ENCODE assay signal across 8 cellular contexts in the genomic region with DNA sequence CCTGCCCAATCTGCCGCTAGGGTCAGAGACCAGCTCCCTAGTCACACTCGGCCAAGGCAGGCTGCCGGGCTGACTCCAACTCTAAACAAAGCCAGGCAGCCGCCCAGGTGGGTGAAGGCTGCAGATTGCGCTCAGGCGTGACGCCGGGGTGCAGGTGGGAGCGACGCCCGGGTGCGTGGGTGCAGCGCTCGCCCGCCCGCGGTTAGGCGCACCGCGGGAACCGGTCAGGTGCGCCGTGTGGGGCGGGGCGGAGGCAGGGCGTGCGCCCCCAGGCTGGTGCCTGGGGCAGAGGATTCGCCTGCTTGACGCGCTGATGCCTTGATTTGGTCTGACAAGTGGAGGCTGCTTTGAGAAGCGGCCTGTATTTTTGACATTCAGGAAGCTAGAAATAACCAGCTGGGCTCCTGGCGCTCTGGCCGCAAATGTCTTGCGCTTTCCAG.
DNase-seq lines count a peak whose midpoint lies in the region; ATAC-seq and TF ChIP-seq lines count a peak whose summit lies in the region.

No MANE protein-coding gene starts in this region.

- H2BK120ac ChIP-seq in mesenchymal stem cell (ENCODE audit: low read depth, low read length), result peak overlapping the region; percentile 89

- peak overlapping the region; percentile 57 for H3K4me3 Mint-ChIP-seq in central memory CD8-positive, alpha-beta T cell
- peak overlapping the region; percentile 66 for H3K4me3 Mint-ChIP-seq in stimulated activated naive CD8-positive, alpha-beta T cell treated with anti-CD3 and anti-CD28 coated beads, Interleukin-15, Interleukin-2, amounts not matched to agents 100 ng/mL and 50 ng/mL, for 24 hours

- peaks cover 8% of the 10 kb centered on the region for H3K27me3 Mint-ChIP-seq in central memory CD8-positive, alpha-beta T cell
- no peaks in the 10 kb centered on the region for H3K27me3 Mint-ChIP-seq in stimulated activated naive CD8-positive, alpha-beta T cell treated with anti-CD3 and anti-CD28 coated beads, Interleukin-15, Interleukin-2, amounts not matched to agents 100 ng/mL and 50 ng/mL, for 24 hours

- H3K23ac ChIP-seq in mesenchymal stem cell (ENCODE audit: low read length in 2 of 2), result peak overlapping the region in 1 of 2 experiments; percentile 70

- no peaks in the 10 kb centered on the region for H3K36me3 ChIP-seq in BLaER1
- H3K36me3 ChIP-seq in mesenchymal stem cell (ENCODE audit: control insufficient read depth in 1 of 2, insufficient read depth in 2 of 2, low read depth in 1 of 2, low read length in 2 of 2), result no peaks in the 10 kb centered on the region
- H3K36me3 ChIP-seq in aorta (ENCODE audit: control insufficient read depth in 1 of 2, insufficient read depth in 2 of 2, low read length in 1 of 2), result no peaks in the 10 kb centered on the region

- H3K14ac ChIP-seq in mesenchymal stem cell (ENCODE audit: low read length in 2 of 2), result peak overlapping the region in 1 of 2 experiments; percentile 79

- H3K79me1 ChIP-seq in mesenchymal stem cell (replicated peaks; ENCODE audit: low read length, poor library complexity, severe bottlenecking), result peaks cover 9% of the 10 kb centered on the region

- peaks cover 9% of the 10 kb centered on the region for H3K36me3 Mint-ChIP-seq in central memory CD8-positive, alpha-beta T cell (ENCODE audit: insufficient read depth)
- H3K36me3 Mint-ChIP-seq in stimulated activated naive CD8-positive, alpha-beta T cell treated with anti-CD3 and anti-CD28 coated beads, Interleukin-15, Interleukin-2, amounts not matched to agents 100 ng/mL and 50 ng/mL, for 24 hours (ENCODE audit: low read depth), result no peaks in the 10 kb centered on the region

- no peaks in the 10 kb centered on the region for H4K20me1 ChIP-seq in BLaER1

- DNase-seq in T-helper 2 cell, result peak in 4 of 5 experiments; percentile 13 to 52 (median 43)
- DNase-seq in central memory CD8-positive, alpha-beta T cell (ENCODE audit: low spot score in 2 of 2), result peak in 1 of 2 donors; percentile 19
- DNase-seq in mesenchymal stem cell, result no peak
- no peak for DNase-seq in aorta

- no peaks in the 10 kb centered on the region for H3K9me3 Mint-ChIP-seq in central memory CD8-positive, alpha-beta T cell
- H3K9me3 Mint-ChIP-seq in stimulated activated naive CD8-positive, alpha-beta T cell treated with anti-CD3 and anti-CD28 coated beads, Interleukin-15, Interleukin-2, amounts not matched to agents 100 ng/mL and 50 ng/mL, for 24 hours, result no peaks in the 10 kb centered on the region

- WGBS in mesenchymal stem cell, result 41% methylated on average over 28 of the region's 34 CpGs
- 22 to 25% methylated on average over 34 of the region's 34 CpGs for WGBS in aorta, 2 donors

- no peak overlapping the region for H2BK15ac ChIP-seq in mesenchymal stem cell (ENCODE audit: low read depth, poor library complexity, severe bottlenecking)

- H3K4me1 Mint-ChIP-seq in central memory CD8-positive, alpha-beta T cell, result peaks cover 23% of the 10 kb centered on the region
- peaks cover 93% of the 10 kb centered on the region for H3K4me1 Mint-ChIP-seq in stimulated activated naive CD8-positive, alpha-beta T cell treated with anti-CD3 and anti-CD28 coated beads, Interleukin-15, Interleukin-2, amounts not matched to agents 100 ng/mL and 50 ng/mL, for 24 hours (ENCODE audit: low read depth)

- H2AFZ ChIP-seq in mesenchymal stem cell (ENCODE audit: low read depth, low read length), result peak overlapping the region; percentile 20

- no peaks in the 10 kb centered on the region for H3K9me3 ChIP-seq in BLaER1
- H3K9me3 ChIP-seq in mesenchymal stem cell (ENCODE audit: control insufficient read depth, low read length), result no peaks in the 10 kb centered on the region
- H3K9me3 ChIP-seq in aorta (ENCODE audit: control insufficient read depth, low read length), result no peaks in the 10 kb centered on the region

- H3K27ac Mint-ChIP-seq in central memory CD8-positive, alpha-beta T cell (ENCODE audit: low read depth), result no peak overlapping the region
- peak overlapping the region; percentile 83 for H3K27ac Mint-ChIP-seq in stimulated activated naive CD8-positive, alpha-beta T cell treated with anti-CD3 and anti-CD28 coated beads, Interleukin-15, Interleukin-2, amounts not matched to agents 100 ng/mL and 50 ng/mL, for 24 hours

- H4K8ac ChIP-seq in mesenchymal stem cell (ENCODE audit: low read length), result peak overlapping the region; percentile 87

- H3K4ac ChIP-seq in mesenchymal stem cell (ENCODE audit: low read depth in 1 of 2, low read length in 2 of 2), result peak overlapping the region; percentile 29 to 94

- ATAC-seq in HG03280 (IDR thresholded peaks at IDR 0.05; ENCODE audit: unreplicated experiment), result peak; percentile 84
- peak; percentile 71 for ATAC-seq in central memory CD8-positive, alpha-beta T cell (replicated peaks; ENCODE audit: extremely low read depth, poor library complexity, severe bottlenecking)
- ATAC-seq in aorta (ENCODE audit: low FRiP score), result no peak

- H3K4me1 ChIP-seq in BLaER1 (peaks cover 84% of the 10 kb centered on the region), mesenchymal stem cell (ENCODE audit: control insufficient read depth, insufficient read depth, low read depth, low read length) (peaks cover 39% of the 10 kb centered on the region), aorta (ENCODE audit: control insufficient read depth in 1 of 2, insufficient read depth in 2 of 2, low read length in 2 of 2) (peaks cover 0 to 2% of the 10 kb centered on the region in 2 donors)

- H3K4me3 ChIP-seq in BLaER1, result peak overlapping the region; percentile 61
- no peak overlapping the region for H3K4me3 ChIP-seq in mesenchymal stem cell (ENCODE audit: insufficient read depth in 1 of 2, low read depth in 1 of 2, low read length in 2 of 2)
- no peak overlapping the region for H3K4me3 ChIP-seq in aorta (ENCODE audit: low read length in 2 of 2)

- peak overlapping the region; percentile 97 for H3K27ac ChIP-seq in BLaER1
- H3K27ac ChIP-seq in mesenchymal stem cell (ENCODE audit: low read length, poor library complexity, severe bottlenecking), result peak overlapping the region; percentile 68
- no peak overlapping the region for H3K27ac ChIP-seq in aorta (ENCODE audit: low read depth in 1 of 2, low read length in 2 of 2)

- no peaks in the 10 kb centered on the region for H3K27me3 ChIP-seq in BLaER1
- no peaks in the 10 kb centered on the region for H3K27me3 ChIP-seq in mesenchymal stem cell (ENCODE audit: control insufficient read depth in 1 of 2, insufficient read depth in 1 of 2, low read length in 2 of 2)
- H3K27me3 ChIP-seq in aorta (ENCODE audit: control insufficient read depth in 1 of 2, insufficient read depth in 2 of 2, low read length in 1 of 2), result no peaks in the 10 kb centered on the region

- H3K18ac ChIP-seq in mesenchymal stem cell (ENCODE audit: low read depth in 1 of 2, low read length in 2 of 2), result peak overlapping the region; percentile 75 to 96

- peak; percentile 51 for TF ChIP-seq POLR2A in GM19099 (IDR thresholded peaks at IDR 0.05; ENCODE audit: extremely low read depth, insufficient read length, low read depth)

- H2AK5ac ChIP-seq in mesenchymal stem cell (ENCODE audit: low read length, severe bottlenecking), result peak overlapping the region; percentile 71

- H3K4me2 ChIP-seq in BLaER1 (peak overlapping the region; percentile 77), mesenchymal stem cell (ENCODE audit: low read length, poor library complexity, severe bottlenecking) (no peak overlapping the region)

- peak overlapping the region; percentile 99 to 100 for H2BK12ac ChIP-seq in mesenchymal stem cell (ENCODE audit: low read length in 2 of 2)

- H2BK5ac ChIP-seq in mesenchymal stem cell (ENCODE audit: low read depth, low read length, poor library complexity, severe bottlenecking), result peak overlapping the region; percentile 86

- intact Hi-C loops in aorta (cut with DNase I), result loop anchor here in 1 of 2 donors (10.0 kb wide), 1 partner anchor 126 kb away; a partner anchor contains a TSS

- peak overlapping the region; percentile 81 for H4K91ac ChIP-seq in mesenchymal stem cell (ENCODE audit: low read length)

- H3K9ac ChIP-seq in BLaER1 (peak overlapping the region; percentile 81), mesenchymal stem cell (ENCODE audit: low read length) (no peak overlapping the region)

Comparison
In these comparisons a context has a peak if more than half of its experiments do, and no peak if none do; other contexts are left out.
1. H3K27ac ChIP-seq: peak in BLaER1 (single experiment) and mesenchymal stem cell (single experiment); none in aorta (0 of 2).
2. DNase-seq: peak in T-helper 2 cell (4 of 5); none in mesenchymal stem cell (single experiment) and aorta (0 of 2).